ENCODE assay signal across 1 cellular context in the genomic region with DNA sequence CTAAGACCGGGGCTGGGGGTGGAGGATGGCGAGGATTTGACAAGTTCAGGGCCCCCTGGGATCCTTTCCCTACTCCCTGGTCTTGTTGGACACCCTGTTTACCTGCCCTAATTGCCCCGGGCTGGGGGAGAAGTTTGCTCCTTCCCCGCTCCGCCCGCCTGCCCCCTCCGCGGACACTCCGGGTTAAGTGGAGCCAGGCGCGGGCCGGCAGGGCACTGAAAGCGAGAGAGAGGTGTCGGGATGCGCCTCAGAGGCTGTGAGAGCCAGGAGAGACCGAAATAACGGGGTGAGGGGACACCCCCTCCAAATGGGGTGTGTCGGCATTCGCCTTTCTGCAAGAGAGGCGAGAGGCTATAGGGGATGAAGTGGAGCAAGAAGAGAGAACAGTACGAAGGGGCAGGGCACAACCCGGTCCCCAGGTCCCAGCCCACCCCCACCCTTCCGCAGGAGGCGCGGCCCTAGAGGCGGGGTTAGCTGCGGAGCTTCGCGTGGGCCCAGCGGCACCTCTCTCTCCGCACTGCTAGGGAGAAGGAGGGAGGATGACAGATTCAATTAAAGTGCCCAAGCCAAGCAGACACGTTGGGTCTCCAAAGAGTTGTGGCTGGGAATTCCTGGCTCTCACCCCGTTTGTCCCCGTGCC.
A peak's percentile ranks its signal among the peaks of the same experiment; 100 is the strongest.
TF ChIP-seq lines count a peak whose summit lies in the region.

No MANE protein-coding gene starts in this region.

TF ChIP-seq in HEK293, 187 proteins besides CTCF, POLR2A, EP300 and RAD21 (continued from another document and continues in another):
- TF ChIP-seq, protein P1, sequence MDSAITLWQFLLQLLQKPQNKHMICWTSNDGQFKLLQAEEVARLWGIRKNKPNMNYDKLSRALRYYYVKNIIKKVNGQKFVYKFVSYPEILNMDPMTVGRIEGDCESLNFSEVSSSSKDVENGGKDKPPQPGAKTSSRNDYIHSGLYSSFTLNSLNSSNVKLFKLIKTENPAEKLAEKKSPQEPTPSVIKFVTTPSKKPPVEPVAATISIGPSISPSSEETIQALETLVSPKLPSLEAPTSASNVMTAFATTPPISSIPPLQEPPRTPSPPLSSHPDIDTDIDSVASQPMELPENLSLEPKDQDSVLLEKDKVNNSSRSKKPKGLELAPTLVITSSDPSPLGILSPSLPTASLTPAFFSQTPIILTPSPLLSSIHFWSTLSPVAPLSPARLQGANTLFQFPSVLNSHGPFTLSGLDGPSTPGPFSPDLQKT (IDR thresholded peaks at IDR 0.05; ENCODE audit: borderline replicate concordance, low read depth, low read length) = no peak
- TF ChIP-seq ZNF626 (tag by site-specific recombination; IDR thresholded peaks at IDR 0.05) = no peak
- no peak for TF ChIP-seq ZNF292 (tag by site-specific recombination; IDR thresholded peaks at IDR 0.05; ENCODE audit: borderline replicate concordance, low read depth)
- TF ChIP-seq ZNF677 (tag by site-specific recombination; IDR thresholded peaks at IDR 0.05) = no peak
- TF ChIP-seq ZBTB1 (tag by site-specific recombination; IDR thresholded peaks at IDR 0.05) = no peak
- 0 out of 2 replicates have a peak, but pooled peaks have one; percentile 16 for TF ChIP-seq ZBTB20 (tag by site-specific recombination; IDR thresholded peaks at IDR 0.05)
- TF ChIP-seq ZNF16 (tag by site-specific recombination; IDR thresholded peaks at IDR 0.05; ENCODE audit: low read depth) = no peak
- TF ChIP-seq ZNF132 (tag by site-specific recombination; IDR thresholded peaks at IDR 0.05; ENCODE audit: borderline replicate concordance) = no peak
- no peak for TF ChIP-seq ZNF660 (tag by site-specific recombination; IDR thresholded peaks at IDR 0.05)
- TF ChIP-seq ZNF202 (tag by site-specific recombination; IDR thresholded peaks at IDR 0.05; ENCODE audit: borderline replicate concordance) = no peak
- peak; percentile 68 for TF ChIP-seq EGR2 (tag by site-specific recombination; IDR thresholded peaks at IDR 0.05; ENCODE audit: low read depth)
- TF ChIP-seq, protein P2, sequence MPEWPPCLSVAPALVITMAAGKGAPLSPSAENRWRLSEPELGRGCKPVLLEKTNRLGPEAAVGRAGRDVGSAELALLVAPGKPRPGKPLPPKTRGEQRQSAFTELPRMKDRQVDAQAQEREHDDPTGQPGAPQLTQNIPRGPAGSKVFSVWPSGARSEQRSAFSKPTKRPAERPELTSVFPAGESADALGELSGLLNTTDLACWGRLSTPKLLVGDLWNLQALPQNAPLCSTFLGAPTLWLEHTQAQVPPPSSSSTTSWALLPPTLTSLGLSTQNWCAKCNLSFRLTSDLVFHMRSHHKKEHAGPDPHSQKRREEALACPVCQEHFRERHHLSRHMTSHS (tag by site-specific recombination; IDR thresholded peaks at IDR 0.05) = no peak
- TF ChIP-seq ZNF830 (tag by site-specific recombination; IDR thresholded peaks at IDR 0.05; ENCODE audit: low read depth) = no peak
- peak; percentile 70 for TF ChIP-seq ZBTB17 (tag by site-specific recombination; IDR thresholded peaks at IDR 0.05)
- TF ChIP-seq, protein P3, sequence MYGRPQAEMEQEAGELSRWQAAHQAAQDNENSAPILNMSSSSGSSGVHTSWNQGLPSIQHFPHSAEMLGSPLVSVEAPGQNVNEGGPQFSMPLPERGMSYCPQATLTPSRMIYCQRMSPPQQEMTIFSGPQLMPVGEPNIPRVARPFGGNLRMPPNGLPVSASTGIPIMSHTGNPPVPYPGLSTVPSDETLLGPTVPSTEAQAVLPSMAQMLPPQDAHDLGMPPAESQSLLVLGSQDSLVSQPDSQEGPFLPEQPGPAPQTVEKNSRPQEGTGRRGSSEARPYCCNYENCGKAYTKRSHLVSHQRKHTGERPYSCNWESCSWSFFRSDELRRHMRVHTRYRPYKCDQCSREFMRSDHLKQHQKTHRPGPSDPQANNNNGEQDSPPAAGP (tag by site-specific recombination; IDR thresholded peaks at IDR 0.05) = 0 out of 2 replicates have a peak, but pooled peaks have one; percentile 21
- TF ChIP-seq KLF7 (tag by site-specific recombination; IDR thresholded peaks at IDR 0.05; ENCODE audit: borderline replicate concordance) = no peak
- TF ChIP-seq ZNF174 (tag by site-specific recombination; IDR thresholded peaks at IDR 0.05) = no peak
- no peak for TF ChIP-seq ZNF416 (tag by site-specific recombination; IDR thresholded peaks at IDR 0.05)
- no peak for TF ChIP-seq ZNF121 (tag by site-specific recombination; IDR thresholded peaks at IDR 0.05)
- TF ChIP-seq ZNF664 (tag by site-specific recombination; IDR thresholded peaks at IDR 0.05) = no peak
- TF ChIP-seq KLF8 (tag by site-specific recombination; IDR thresholded peaks at IDR 0.05) = no peak
- no peak for TF ChIP-seq SETDB1 (IDR thresholded peaks at IDR 0.05; ENCODE audit: insufficient read length, low read length)
- TF ChIP-seq, protein P4, sequence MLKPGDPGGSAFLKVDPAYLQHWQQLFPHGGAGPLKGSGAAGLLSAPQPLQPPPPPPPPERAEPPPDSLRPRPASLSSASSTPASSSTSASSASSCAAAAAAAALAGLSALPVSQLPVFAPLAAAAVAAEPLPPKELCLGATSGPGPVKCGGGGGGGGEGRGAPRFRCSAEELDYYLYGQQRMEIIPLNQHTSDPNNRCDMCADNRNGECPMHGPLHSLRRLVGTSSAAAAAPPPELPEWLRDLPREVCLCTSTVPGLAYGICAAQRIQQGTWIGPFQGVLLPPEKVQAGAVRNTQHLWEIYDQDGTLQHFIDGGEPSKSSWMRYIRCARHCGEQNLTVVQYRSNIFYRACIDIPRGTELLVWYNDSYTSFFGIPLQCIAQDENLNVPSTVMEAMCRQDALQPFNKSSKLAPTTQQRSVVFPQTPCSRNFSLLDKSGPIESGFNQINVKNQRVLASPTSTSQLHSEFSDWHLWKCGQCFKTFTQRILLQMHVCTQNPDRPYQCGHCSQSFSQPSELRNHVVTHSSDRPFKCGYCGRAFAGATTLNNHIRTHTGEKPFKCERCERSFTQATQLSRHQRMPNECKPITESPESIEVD (tag by site-specific recombination; IDR thresholded peaks at IDR 0.05) = no peak
- TF ChIP-seq ZNF214 (tag by site-specific recombination; IDR thresholded peaks at IDR 0.05; ENCODE audit: borderline replicate concordance) = no peak
- TF ChIP-seq, protein P5, sequence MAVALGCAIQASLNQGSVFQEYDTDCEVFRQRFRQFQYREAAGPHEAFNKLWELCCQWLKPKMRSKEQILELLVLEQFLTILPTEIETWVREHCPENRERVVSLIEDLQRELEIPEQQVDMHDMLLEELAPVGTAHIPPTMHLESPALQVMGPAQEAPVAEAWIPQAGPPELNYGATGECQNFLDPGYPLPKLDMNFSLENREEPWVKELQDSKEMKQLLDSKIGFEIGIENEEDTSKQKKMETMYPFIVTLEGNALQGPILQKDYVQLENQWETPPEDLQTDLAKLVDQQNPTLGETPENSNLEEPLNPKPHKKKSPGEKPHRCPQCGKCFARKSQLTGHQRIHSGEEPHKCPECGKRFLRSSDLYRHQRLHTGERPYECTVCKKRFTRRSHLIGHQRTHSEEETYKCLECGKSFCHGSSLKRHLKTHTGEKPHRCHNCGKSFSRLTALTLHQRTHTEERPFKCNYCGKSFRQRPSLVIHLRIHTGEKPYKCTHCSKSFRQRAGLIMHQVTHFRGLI (tag by site-specific recombination; IDR thresholded peaks at IDR 0.05) = no peak
- no peak for TF ChIP-seq BCL11A (tag by site-specific recombination; IDR thresholded peaks at IDR 0.05; ENCODE audit: low read depth)
- TF ChIP-seq, protein P6, sequence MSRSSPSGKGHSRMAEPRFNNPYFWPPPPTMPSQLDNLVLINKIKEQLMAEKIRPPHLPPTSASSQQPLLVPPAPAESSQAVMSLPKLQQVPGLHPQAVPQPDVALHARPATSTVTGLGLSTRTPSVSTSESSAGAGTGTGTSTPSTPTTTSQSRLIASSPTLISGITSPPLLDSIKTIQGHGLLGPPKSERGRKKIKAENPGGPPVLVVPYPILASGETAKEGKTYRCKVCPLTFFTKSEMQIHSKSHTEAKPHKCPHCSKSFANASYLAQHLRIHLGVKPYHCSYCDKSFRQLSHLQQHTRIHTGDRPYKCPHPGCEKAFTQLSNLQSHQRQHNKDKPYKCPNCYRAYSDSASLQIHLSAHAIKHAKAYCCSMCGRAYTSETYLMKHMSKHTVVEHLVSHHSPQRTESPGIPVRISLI (tag by site-specific recombination; IDR thresholded peaks at IDR 0.05) = no peak
- TF ChIP-seq, protein P7, sequence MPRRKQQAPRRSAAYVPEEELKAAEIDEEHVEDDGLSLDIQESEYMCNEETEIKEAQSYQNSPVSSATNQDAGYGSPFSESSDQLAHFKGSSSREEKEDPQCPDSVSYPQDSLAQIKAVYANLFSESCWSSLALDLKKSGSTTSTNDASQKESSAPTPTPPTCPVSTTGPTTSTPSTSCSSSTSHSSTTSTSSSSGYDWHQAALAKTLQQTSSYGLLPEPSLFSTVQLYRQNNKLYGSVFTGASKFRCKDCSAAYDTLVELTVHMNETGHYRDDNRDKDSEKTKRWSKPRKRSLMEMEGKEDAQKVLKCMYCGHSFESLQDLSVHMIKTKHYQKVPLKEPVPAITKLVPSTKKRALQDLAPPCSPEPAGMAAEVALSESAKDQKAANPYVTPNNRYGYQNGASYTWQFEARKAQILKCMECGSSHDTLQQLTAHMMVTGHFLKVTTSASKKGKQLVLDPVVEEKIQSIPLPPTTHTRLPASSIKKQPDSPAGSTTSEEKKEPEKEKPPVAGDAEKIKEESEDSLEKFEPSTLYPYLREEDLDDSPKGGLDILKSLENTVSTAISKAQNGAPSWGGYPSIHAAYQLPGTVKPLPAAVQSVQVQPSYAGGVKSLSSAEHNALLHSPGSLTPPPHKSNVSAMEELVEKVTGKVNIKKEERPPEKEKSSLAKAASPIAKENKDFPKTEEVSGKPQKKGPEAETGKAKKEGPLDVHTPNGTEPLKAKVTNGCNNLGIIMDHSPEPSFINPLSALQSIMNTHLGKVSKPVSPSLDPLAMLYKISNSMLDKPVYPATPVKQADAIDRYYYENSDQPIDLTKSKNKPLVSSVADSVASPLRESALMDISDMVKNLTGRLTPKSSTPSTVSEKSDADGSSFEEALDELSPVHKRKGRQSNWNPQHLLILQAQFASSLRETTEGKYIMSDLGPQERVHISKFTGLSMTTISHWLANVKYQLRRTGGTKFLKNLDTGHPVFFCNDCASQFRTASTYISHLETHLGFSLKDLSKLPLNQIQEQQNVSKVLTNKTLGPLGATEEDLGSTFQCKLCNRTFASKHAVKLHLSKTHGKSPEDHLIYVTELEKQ (tag by site-specific recombination; IDR thresholded peaks at IDR 0.05; ENCODE audit: borderline replicate concordance) = no peak
- TF ChIP-seq ZFP41 (tag by site-specific recombination; IDR thresholded peaks at IDR 0.05; ENCODE audit: borderline replicate concordance) = no peak
- TF ChIP-seq ZNF571 (tag by site-specific recombination; IDR thresholded peaks at IDR 0.05) = no peak
- TF ChIP-seq, protein P8, sequence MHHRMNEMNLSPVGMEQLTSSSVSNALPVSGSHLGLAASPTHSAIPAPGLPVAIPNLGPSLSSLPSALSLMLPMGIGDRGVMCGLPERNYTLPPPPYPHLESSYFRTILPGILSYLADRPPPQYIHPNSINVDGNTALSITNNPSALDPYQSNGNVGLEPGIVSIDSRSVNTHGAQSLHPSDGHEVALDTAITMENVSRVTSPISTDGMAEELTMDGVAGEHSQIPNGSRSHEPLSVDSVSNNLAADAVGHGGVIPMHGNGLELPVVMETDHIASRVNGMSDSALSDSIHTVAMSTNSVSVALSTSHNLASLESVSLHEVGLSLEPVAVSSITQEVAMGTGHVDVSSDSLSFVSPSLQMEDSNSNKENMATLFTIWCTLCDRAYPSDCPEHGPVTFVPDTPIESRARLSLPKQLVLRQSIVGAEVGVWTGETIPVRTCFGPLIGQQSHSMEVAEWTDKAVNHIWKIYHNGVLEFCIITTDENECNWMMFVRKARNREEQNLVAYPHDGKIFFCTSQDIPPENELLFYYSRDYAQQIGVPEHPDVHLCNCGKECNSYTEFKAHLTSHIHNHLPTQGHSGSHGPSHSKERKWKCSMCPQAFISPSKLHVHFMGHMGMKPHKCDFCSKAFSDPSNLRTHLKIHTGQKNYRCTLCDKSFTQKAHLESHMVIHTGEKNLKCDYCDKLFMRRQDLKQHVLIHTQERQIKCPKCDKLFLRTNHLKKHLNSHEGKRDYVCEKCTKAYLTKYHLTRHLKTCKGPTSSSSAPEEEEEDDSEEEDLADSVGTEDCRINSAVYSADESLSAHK (tag by site-specific recombination; IDR thresholded peaks at IDR 0.05) = no peak
- no peak for TF ChIP-seq YY2 (tag by site-specific recombination; IDR thresholded peaks at IDR 0.05)
- no peak for TF ChIP-seq ZNF175 (tag by site-specific recombination; IDR thresholded peaks at IDR 0.05)
- TF ChIP-seq, protein P9, sequence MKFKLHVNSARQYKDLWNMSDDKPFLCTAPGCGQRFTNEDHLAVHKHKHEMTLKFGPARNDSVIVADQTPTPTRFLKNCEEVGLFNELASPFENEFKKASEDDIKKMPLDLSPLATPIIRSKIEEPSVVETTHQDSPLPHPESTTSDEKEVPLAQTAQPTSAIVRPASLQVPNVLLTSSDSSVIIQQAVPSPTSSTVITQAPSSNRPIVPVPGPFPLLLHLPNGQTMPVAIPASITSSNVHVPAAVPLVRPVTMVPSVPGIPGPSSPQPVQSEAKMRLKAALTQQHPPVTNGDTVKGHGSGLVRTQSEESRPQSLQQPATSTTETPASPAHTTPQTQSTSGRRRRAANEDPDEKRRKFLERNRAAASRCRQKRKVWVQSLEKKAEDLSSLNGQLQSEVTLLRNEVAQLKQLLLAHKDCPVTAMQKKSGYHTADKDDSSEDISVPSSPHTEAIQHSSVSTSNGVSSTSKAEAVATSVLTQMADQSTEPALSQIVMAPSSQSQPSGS (tag by site-specific recombination; IDR thresholded peaks at IDR 0.05; ENCODE audit: low read depth) = no peak
- TF ChIP-seq ZNF138 (tag by site-specific recombination; IDR thresholded peaks at IDR 0.05; ENCODE audit: borderline replicate concordance) = no peak
- no peak for TF ChIP-seq ZNF707 (tag by site-specific recombination; IDR thresholded peaks at IDR 0.05)
- TF ChIP-seq ZNF266 (tag by site-specific recombination; IDR thresholded peaks at IDR 0.05; ENCODE audit: low read depth) = no peak
- TF ChIP-seq ZNF514 (tag by site-specific recombination; IDR thresholded peaks at IDR 0.05) = no peak
- TF ChIP-seq ZNF274 (IDR thresholded peaks at IDR 0.05; ENCODE audit: low read length) = no peak
- TF ChIP-seq ZNF274 (tag by site-specific recombination; IDR thresholded peaks at IDR 0.05; ENCODE audit: borderline replicate concordance) = no peak
- TF ChIP-seq TCF7L2 (IDR thresholded peaks at IDR 0.05; ENCODE audit: borderline replicate concordance, low read depth, low read length) = no peak
- no peak for TF ChIP-seq ZNF76 (tag by site-specific recombination; IDR thresholded peaks at IDR 0.05; ENCODE audit: borderline replicate concordance, low read depth)
- no peak for TF ChIP-seq ZNF324 (tag by site-specific recombination; IDR thresholded peaks at IDR 0.05)
- no peak for TF ChIP-seq ZNF529 (tag by site-specific recombination; IDR thresholded peaks at IDR 0.05; ENCODE audit: insufficient replicate concordance)
- TF ChIP-seq ZNF133 (tag by site-specific recombination; IDR thresholded peaks at IDR 0.05) = no peak
- TF ChIP-seq ZNF433 (tag by site-specific recombination; IDR thresholded peaks at IDR 0.05; ENCODE audit: low read depth) = no peak
- TF ChIP-seq KLF10 (tag by site-specific recombination; IDR thresholded peaks at IDR 0.05) = peak; percentile 67
- TF ChIP-seq HOXA7 (CRISPR knock-in tag; IDR thresholded peaks at IDR 0.05; ENCODE audit: borderline replicate concordance) = no peak
